In the genomic region with DNA sequence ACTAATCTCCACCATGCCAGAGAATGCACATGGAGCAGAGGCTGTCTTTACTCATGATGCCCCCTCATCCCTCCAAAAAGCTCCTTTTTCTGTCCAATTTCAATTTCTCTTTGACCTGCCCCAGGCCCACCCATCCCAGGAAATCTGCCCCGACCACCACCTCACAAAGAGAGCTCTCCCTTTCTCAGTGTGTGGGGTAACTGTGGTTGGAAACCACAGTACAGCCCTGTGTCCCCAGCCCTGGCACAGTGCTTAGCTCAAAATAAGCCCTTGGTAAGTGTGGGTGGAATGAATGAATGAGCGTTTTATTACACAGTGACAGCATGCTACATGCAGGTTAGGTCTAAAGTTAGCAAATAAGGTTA, we compare ENCODE assay signal across 8 cellular contexts. TPM values are rescaled to one million over a fixed set of nuclear protein-coding genes. Genes with fewer than 3 reads are reported as not detected.
A peak's percentile ranks its signal among the peaks of the same experiment; 100 is the strongest.
DNase-seq lines count a peak whose midpoint lies in the region; ATAC-seq and FAIRE-seq lines count a peak whose summit lies in the region.

No MANE protein-coding gene starts in this region.

- H3K27ac Mint-ChIP-seq in dendritic cell treated with granulocyte-macrophage colony-stimulating factor and Interleukin-4, amounts not matched to agents 40 ng/mL and 50 ng/mL, for 4 days, result peak overlapping the region; percentile 89

- H3K27me3 ChIP-seq in BLaER1 treated with 17β-estradiol and CSF1 and Interleukin-3, amounts not matched to agents 10 nM and 100 nM, result no peaks in the 10 kb centered on the region; a peak in 1 of 22 replicates

- ATAC-seq in GM19467 (IDR thresholded peaks at IDR 0.05; ENCODE audit: unreplicated experiment) (peak; percentile 29), HG03378 (IDR thresholded peaks at IDR 0.05; ENCODE audit: unreplicated experiment) (peak; percentile 43)

- H3K4me3 Mint-ChIP-seq in dendritic cell treated with granulocyte-macrophage colony-stimulating factor and Interleukin-4, amounts not matched to agents 40 ng/mL and 50 ng/mL, for 4 days, result peak overlapping the region; percentile 41

- H3K9me3 Mint-ChIP-seq in dendritic cell treated with granulocyte-macrophage colony-stimulating factor and Interleukin-4, amounts not matched to agents 40 ng/mL and 50 ng/mL, for 4 days, result no peaks in the 10 kb centered on the region

- peak overlapping the region; percentile 23 to 77 (median 49); a peak in 18 of 22 replicates for H3K27ac ChIP-seq in BLaER1 treated with 17β-estradiol and CSF1 and Interleukin-3, amounts not matched to agents 10 nM and 100 nM

- H3K27me3 Mint-ChIP-seq in dendritic cell treated with granulocyte-macrophage colony-stimulating factor and Interleukin-4, amounts not matched to agents 40 ng/mL and 50 ng/mL, for 4 days, result no peaks in the 10 kb centered on the region

- peaks cover 77% of the 10 kb centered on the region for H3K4me1 Mint-ChIP-seq in dendritic cell treated with granulocyte-macrophage colony-stimulating factor and Interleukin-4, amounts not matched to agents 40 ng/mL and 50 ng/mL, for 4 days (ENCODE audit: low read depth)

- H3K9ac ChIP-seq in BLaER1 treated with 17β-estradiol and CSF1 and Interleukin-3, amounts not matched to agents 10 nM and 100 nM, result peak overlapping the region in 6 of 11 experiments; percentile 10 to 43 (median 28); a peak in 6 of 22 replicates

- H3K4me2 ChIP-seq in BLaER1 treated with 17β-estradiol and CSF1 and Interleukin-3, amounts not matched to agents 10 nM and 100 nM, result peak overlapping the region; percentile 69 to 97 (median 88)

- DNase-seq in A172 (ENCODE audit: low spot score) (no peak), RCC 7860 (ENCODE audit: low spot score) (no peak), NCI-H1048 (lab: John Stamatoyannopoulos, UW) (no peak), NCI-H2107 treated with DMSO at 0.1 percent for 48 hours (lab: John Stamatoyannopoulos, UW; ENCODE audit: unreplicated experiment) (no peak)

- H3K36me3 Mint-ChIP-seq in dendritic cell treated with granulocyte-macrophage colony-stimulating factor and Interleukin-4, amounts not matched to agents 40 ng/mL and 50 ng/mL, for 4 days (ENCODE audit: low read depth), result no peaks in the 10 kb centered on the region

- no peaks in the 10 kb centered on the region for H3K9me3 ChIP-seq in BLaER1 treated with 17β-estradiol and CSF1 and Interleukin-3, amounts not matched to agents 10 nM and 100 nM (replicated peaks in 1 of 11)

- no peak for FAIRE-seq in RCC 7860 (lab: Jason Lieb, UNC)

- H3K36me3 ChIP-seq in BLaER1 treated with 17β-estradiol and CSF1 and Interleukin-3, amounts not matched to agents 10 nM and 100 nM, result no peaks in the 10 kb centered on the region

- intact Hi-C loops in dendritic cell treated with granulocyte-macrophage colony-stimulating factor and Interleukin-4, amounts not matched to agents 40 ng/mL and 50 ng/mL, for 4 days (cut with micrococcal nuclease), result loop anchor here (1.0 to 2.0 kb wide), 2 partner anchors 9 to 44 kb away; a partner anchor contains a TSS

- H3K4me3 ChIP-seq in BLaER1 treated with 17β-estradiol and CSF1 and Interleukin-3, amounts not matched to agents 10 nM and 100 nM, result peak overlapping the region in 1 of 10 experiments; percentile 17; a peak in 1 of 20 replicates

- peaks cover 68 to 80% (median 72%) of the 10 kb centered on the region in 10 experiments for H3K4me1 ChIP-seq in BLaER1 treated with 17β-estradiol and CSF1 and Interleukin-3, amounts not matched to agents 10 nM and 100 nM

- H4K20me1 ChIP-seq in BLaER1 treated with 17β-estradiol and CSF1 and Interleukin-3, amounts not matched to agents 10 nM and 100 nM, result no peaks in the 10 kb centered on the region

RNA-seq across cellular contexts. Expression of a gene that starts 43.7 kb away (rescaled TPM):
- total RNA-seq in A172 (2014; rRNA removed; shearing (Covaris generic)), result 49.8 and 51.9 TPM in 2 replicates
